In the genomic region with DNA sequence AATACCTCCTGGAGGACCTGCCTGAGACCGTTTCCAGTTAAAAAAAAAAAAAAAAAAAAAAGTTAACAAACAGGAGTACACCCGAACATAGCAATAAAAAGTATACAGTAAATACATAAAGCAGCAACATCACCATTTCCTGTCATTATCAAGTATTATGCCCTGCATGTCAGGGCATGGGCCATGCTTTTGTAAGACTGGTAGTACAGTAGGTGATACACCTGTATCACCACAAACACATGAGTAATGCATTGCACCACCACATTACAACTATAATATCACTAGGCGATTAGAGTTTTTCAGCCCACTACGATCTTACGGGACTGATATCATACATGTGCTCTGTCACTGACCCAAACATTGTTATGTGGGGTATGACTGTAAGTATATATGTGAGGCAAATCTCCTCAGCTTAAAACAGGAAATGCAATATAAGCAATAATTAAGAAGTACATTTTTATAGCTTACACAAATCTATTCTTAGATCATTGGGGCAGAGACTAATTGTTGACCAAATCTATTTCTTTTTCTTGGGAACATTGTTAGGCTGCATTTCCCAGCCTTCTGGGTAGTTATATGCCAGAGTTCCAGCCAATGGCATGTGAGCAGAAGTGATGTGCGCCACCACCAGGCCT, we compare ENCODE assay signal across 18 cellular contexts.
A peak's percentile ranks its signal among the peaks of the same experiment; 100 is the strongest.
DNase-seq lines count a peak whose midpoint lies in the region; ATAC-seq, FAIRE-seq and TF ChIP-seq lines count a peak whose summit lies in the region.
"Had no signal": no experiment of that assay in that cellular context is flagged by ENCODE, and none has a peak within 500 bp of the region (broad histone marks: within the 10 kb centered on the region; RNA-seq: fewer than 3 reads in every experiment).

No MANE protein-coding gene starts in this region.

- ATAC-seq in HG02678 (IDR thresholded peaks at IDR 0.05; ENCODE audit: unreplicated experiment) (no peak), upper lobe of left lung (ENCODE audit: low FRiP score in 2 of 2) (no peak), HG02840 (IDR thresholded peaks at IDR 0.05; ENCODE audit: low FRiP score, unreplicated experiment) (no peak)
- ATAC-seq: HCT116 had no signal

- peak; percentile 84 for FAIRE-seq in keratinocyte (lab: Jason Lieb, UNC)
- FAIRE-seq: GM12891 had no signal

- no peaks in the 10 kb centered on the region for H3K9me3 ChIP-seq in WERI-Rb-1 (ENCODE audit: severe bottlenecking)
- H3K9me3 ChIP-seq in keratinocyte (ENCODE audit: control insufficient read depth, low read depth, low read length): no peaks in the 10 kb centered on the region
- H3K9me3 ChIP-seq in upper lobe of left lung: no peaks in the 10 kb centered on the region

- peak; percentile 17 for TF ChIP-seq CTCF in GM06990 (IDR thresholded peaks at IDR 0.05; ENCODE audit: insufficient read depth, low read length, poor library complexity, severe bottlenecking)
- 0 out of 2 replicates have a peak, but pooled peaks have one; percentile 21 for TF ChIP-seq CTCF in WERI-Rb-1 (IDR thresholded peaks at IDR 0.05; ENCODE audit: low read depth, low read length)
- TF ChIP-seq CTCF in keratinocyte (optimal IDR thresholded peaks at IDR 0.05 in 1 of 3, IDR thresholded peaks at IDR 0.05 in 1 of 3, conservative IDR thresholded peaks at IDR 0.05 in 1 of 3; ENCODE audit: extremely low read depth in 1 of 3, insufficient read depth in 2 of 3, low read length in 3 of 3): no peak
- TF ChIP-seq CTCF in upper lobe of left lung (IDR thresholded peaks at IDR 0.05): no peak

- no peak for TF ChIP-seq EP300 in upper lobe of left lung (IDR thresholded peaks at IDR 0.05)

- no peak overlapping the region for H3K9ac ChIP-seq in keratinocyte (ENCODE audit: control insufficient read depth, extremely low read depth, insufficient read depth, low read length)

- no peaks in the 10 kb centered on the region for H3K9me1 ChIP-seq in keratinocyte (ENCODE audit: control insufficient read depth, extremely low read depth, insufficient read depth, low read length)

- dilution Hi-C loops in keratinocyte (cut with MboI; ENCODE audit: extremely low pct_ligation_motif_present, low sequenced_read_pairs): no loop called here

- H3K27me3 ChIP-seq in GM06990 (replicated peaks; ENCODE audit: control insufficient read depth, insufficient read depth, low read length) (no peaks in the 10 kb centered on the region), WERI-Rb-1 (ENCODE audit: insufficient read depth, low read depth, severe bottlenecking) (no peaks in the 10 kb centered on the region), keratinocyte (ENCODE audit: control insufficient read depth, extremely low read depth, insufficient read depth, low read length) (no peaks in the 10 kb centered on the region), upper lobe of left lung (no peaks in the 10 kb centered on the region)

- TF ChIP-seq POLR2A in upper lobe of left lung (IDR thresholded peaks at IDR 0.05): no peak

- no peaks in the 10 kb centered on the region for H3K79me2 ChIP-seq in keratinocyte (ENCODE audit: control insufficient read depth, insufficient read depth, low read length)

- H3K4me1 ChIP-seq in keratinocyte (ENCODE audit: control insufficient read depth, extremely low read depth, insufficient read depth, low read length) (peaks cover 10% of the 10 kb centered on the region), upper lobe of left lung (no peaks in the 10 kb centered on the region)

- WGBS in upper lobe of left lung, 2 donors: 87 to 89% methylated on average over 6 of the region's 6 CpGs

- DNase-seq in GM06990 (ENCODE audit: extremely low read depth, insufficient read length) (no peak), NCI-H146 (lab: John Stamatoyannopoulos, UW) (peak; percentile 37), WERI-Rb-1 (no peak), keratinocyte (ENCODE audit: low read depth, low spot score) (peak; percentile 33), upper lobe of left lung (no peak)
- DNase-seq: C1 segment of cervical spinal cord, COR-L47, DMS79, MM.1S, NCI-H2029 treated with DMSO at 0.1 percent for 48 hours, NCI-H510A treated with DMSO at 0.1 percent for 48 hours, PC-9, Right ventricle myocardium superior, T-helper 2 cell had no signal

- H2AFZ ChIP-seq in keratinocyte (ENCODE audit: control insufficient read depth, low read length): no peak overlapping the region
- H2AFZ ChIP-seq: PC-9 had no signal

- no peak overlapping the region for H3K4me3 ChIP-seq in GM06990 (replicated peaks; ENCODE audit: low read depth, low read length)
- H3K4me3 ChIP-seq in WERI-Rb-1 (ENCODE audit: low read depth, low read length): no peak overlapping the region
- no peak overlapping the region for H3K4me3 ChIP-seq in keratinocyte (ENCODE audit: control insufficient read depth in 2 of 3, extremely low read depth in 1 of 3, insufficient read depth in 2 of 3, low read depth in 1 of 3, low read length in 3 of 3)
- H3K4me3 ChIP-seq in upper lobe of left lung: no peak overlapping the region
- H3K4me3 ChIP-seq: PC-9 had no signal

- no peak overlapping the region for H3K4me2 ChIP-seq in keratinocyte (ENCODE audit: control insufficient read depth, extremely low read depth, insufficient read depth, low read depth, low read length)
- H3K4me2 ChIP-seq: PC-9 had no signal

- no peaks in the 10 kb centered on the region for H4K20me1 ChIP-seq in keratinocyte (ENCODE audit: control insufficient read depth, extremely low read depth, insufficient read depth, low read length)

- H3K27ac ChIP-seq in WERI-Rb-1: no peak overlapping the region
- H3K27ac ChIP-seq in keratinocyte (ENCODE audit: control insufficient read depth, insufficient read depth, low read length): peak overlapping the region; percentile 5
- H3K27ac ChIP-seq in upper lobe of left lung: no peak overlapping the region
- H3K27ac ChIP-seq: PC-9 had no signal

- no peaks in the 10 kb centered on the region for H3K36me3 ChIP-seq in GM06990 (ENCODE audit: control insufficient read depth, insufficient read depth, low read length)
- H3K36me3 ChIP-seq in WERI-Rb-1: no peaks in the 10 kb centered on the region
- H3K36me3 ChIP-seq in keratinocyte (ENCODE audit: control insufficient read depth in 2 of 2, extremely low read depth in 1 of 2, insufficient read depth in 2 of 2, low read length in 2 of 2): peaks cover 0 to 2% of the 10 kb centered on the region in 2 experiments
- no peaks in the 10 kb centered on the region for H3K36me3 ChIP-seq in upper lobe of left lung

Comparison
In these comparisons a context has a peak if more than half of its experiments do, and no peak if none do; other contexts are left out.
1. DNase-seq: peak in NCI-H146 (single experiment) and keratinocyte (single experiment); none in GM06990 (single experiment), WERI-Rb-1 (single experiment) and upper lobe of left lung (0 of 2).
2. CTCF ChIP-seq: peak in GM06990 (single experiment) and WERI-Rb-1 (single experiment); none in keratinocyte (0 of 3) and upper lobe of left lung (0 of 6).